Comparison of ENCODE assay signal across 10 cellular contexts in genomic region chr11:9601876-9602199, GRCh38. TPM values are rescaled to one million over a fixed set of nuclear protein-coding genes. Genes with fewer than 3 reads are reported as not detected.
A peak's percentile ranks its signal among the peaks of the same experiment; 100 is the strongest.
DNase-seq lines count a peak whose midpoint lies in the region; ATAC-seq, FAIRE-seq and TF ChIP-seq lines count a peak whose summit lies in the region.
"Had no signal": no experiment of that assay in that cellular context is flagged by ENCODE, and none has a peak within 500 bp of the region (broad histone marks: within the 10 kb centered on the region; RNA-seq: fewer than 3 reads in every experiment).

No MANE protein-coding gene starts in this region.

- ATAC-seq in activated CD4-positive, alpha-beta T cell treated with anti-CD3 and anti-CD28 coated beads for 36 hours: no peak
- ATAC-seq in stimulated activated effector memory CD8-positive, alpha-beta T cell treated with anti-CD3 and anti-CD28 coated beads, Interleukin-12 subunit alpha, Interleukin-12 subunit beta, amount 100 ng/mL, for 72 hours: peak; percentile 43
- no peak for ATAC-seq in GM21737 (IDR thresholded peaks at IDR 0.05; ENCODE audit: unreplicated experiment)

- H3K9me3 Mint-ChIP-seq in activated CD4-positive, alpha-beta T cell treated with anti-CD3 and anti-CD28 coated beads for 36 hours (ENCODE audit: low read depth): no peaks in the 10 kb centered on the region
- H3K9me3 Mint-ChIP-seq in astrocyte (ENCODE audit: unreplicated experiment): peaks cover 2% of the 10 kb centered on the region
- no peaks in the 10 kb centered on the region for H3K9me3 Mint-ChIP-seq in stimulated activated effector memory CD8-positive, alpha-beta T cell treated with anti-CD3 and anti-CD28 coated beads, Interleukin-12 subunit alpha, Interleukin-12 subunit beta, amount 100 ng/mL, for 72 hours

- intact Hi-C loops in activated CD4-positive, alpha-beta T cell treated with anti-CD3 and anti-CD28 coated beads for 36 hours (cut with DNase I, micrococcal nuclease): loop anchor here (1.0 to 2.0 kb wide), 5 partner anchors 11 to 141 kb away; partner anchors contain the start of genes WEE1 (in 1 of the 2) and ZNF143 (in 1 of the 2)

- no peaks in the 10 kb centered on the region for H3K9me3 ChIP-seq in HUES48 (ENCODE audit: control insufficient read depth, insufficient read depth, low read length)
- no peaks in the 10 kb centered on the region for H3K9me3 ChIP-seq in astrocyte (ENCODE audit: insufficient read depth, low read depth, low read length)
- H3K9me3 ChIP-seq: A549, left ventricle myocardium inferior had no signal

- H3K27ac Mint-ChIP-seq in activated CD4-positive, alpha-beta T cell treated with anti-CD3 and anti-CD28 coated beads for 36 hours: peak overlapping the region; percentile 91
- H3K27ac Mint-ChIP-seq in astrocyte (ENCODE audit: unreplicated experiment): no peak overlapping the region
- H3K27ac Mint-ChIP-seq in stimulated activated effector memory CD8-positive, alpha-beta T cell treated with anti-CD3 and anti-CD28 coated beads, Interleukin-12 subunit alpha, Interleukin-12 subunit beta, amount 100 ng/mL, for 72 hours: peak overlapping the region; percentile 60

- H3K27me3 Mint-ChIP-seq in activated CD4-positive, alpha-beta T cell treated with anti-CD3 and anti-CD28 coated beads for 36 hours: peaks cover 2% of the 10 kb centered on the region
- no peaks in the 10 kb centered on the region for H3K27me3 Mint-ChIP-seq in astrocyte (ENCODE audit: low read depth, unreplicated experiment)

- FAIRE-seq in astrocyte (lab: Jason Lieb, UNC): no peak
- FAIRE-seq: A549 had no signal

- no peak for TF ChIP-seq CTCF in astrocyte (IDR thresholded peaks at IDR 0.05; ENCODE audit: insufficient read depth, low read depth, low read length)

- DNase-seq in activated CD4-positive, alpha-beta T cell treated with anti-CD3 and anti-CD28 coated beads for 36 hours: no peak
- no peak for DNase-seq in activated CD4-positive, alpha-beta T cell treated with anti-CD3 and anti-CD28 coated beads, Interleukin-2, amount 50 U/mL, for 1 hour
- no peak for DNase-seq in astrocyte (ENCODE audit: low read depth)
- no peak for DNase-seq in stimulated activated effector memory CD8-positive, alpha-beta T cell treated with anti-CD3 and anti-CD28 coated beads, Interleukin-12 subunit alpha, Interleukin-12 subunit beta, amount 100 ng/mL, for 72 hours (ENCODE audit: low spot score in 2 of 2)
- no peak for DNase-seq in HPDE6-E6E7 (ENCODE audit: extremely low spot score)
- no peak for DNase-seq in islet precursor cell
- DNase-seq: left ventricle myocardium inferior had no signal

- peaks cover 25% of the 10 kb centered on the region for H3K4me1 Mint-ChIP-seq in activated CD4-positive, alpha-beta T cell treated with anti-CD3 and anti-CD28 coated beads for 36 hours
- peaks cover 21% of the 10 kb centered on the region for H3K4me1 Mint-ChIP-seq in astrocyte (ENCODE audit: low read depth, unreplicated experiment)
- H3K4me1 Mint-ChIP-seq in stimulated activated effector memory CD8-positive, alpha-beta T cell treated with anti-CD3 and anti-CD28 coated beads, Interleukin-12 subunit alpha, Interleukin-12 subunit beta, amount 100 ng/mL, for 72 hours: peaks cover 37% of the 10 kb centered on the region

- H3K27ac ChIP-seq in HUES48 (ENCODE audit: low read depth, low read length) (peak overlapping the region; percentile 77), astrocyte (ENCODE audit: low read depth, low read length) (no peak overlapping the region)

- H3K4me1 ChIP-seq in HUES48 (ENCODE audit: control insufficient read depth, insufficient read depth, low read length) (peaks cover 15% of the 10 kb centered on the region), astrocyte (ENCODE audit: insufficient read depth, low read length) (peaks cover 11% of the 10 kb centered on the region)

- CTCF ChIA-PET in activated CD4-positive, alpha-beta T cell treated with anti-CD3 and anti-CD28 coated beads for 36 hours (lab: Charles Lee): interaction anchor here (0.7 to 2.4 kb wide), 10 partner anchors 10 to 146 kb away, joined by 3 to 58 read pairs (median 6); no protein-coding TSS in a partner anchor

- POLR2A ChIA-PET in activated CD4-positive, alpha-beta T cell treated with anti-CD3 and anti-CD28 coated beads for 36 hours (lab: Charles Lee): interaction anchor here (0.6 to 1.8 kb wide), 7 partner anchors 9 to 602 kb away, joined by 4 to 9 read pairs (median 5); no protein-coding TSS in a partner anchor

- H3K36me3 ChIP-seq in HUES48 (ENCODE audit: control insufficient read depth, insufficient read depth, low read length) (no peaks in the 10 kb centered on the region), astrocyte (ENCODE audit: insufficient read depth, low read length) (no peaks in the 10 kb centered on the region)
- H3K36me3 ChIP-seq: left ventricle myocardium inferior had no signal

- H2AFZ ChIP-seq in astrocyte (ENCODE audit: low read depth, low read length): peak overlapping the region; percentile 58

- peak overlapping the region; percentile 65 for H3K4me3 Mint-ChIP-seq in activated CD4-positive, alpha-beta T cell treated with anti-CD3 and anti-CD28 coated beads for 36 hours
- no peak overlapping the region for H3K4me3 Mint-ChIP-seq in astrocyte (ENCODE audit: unreplicated experiment)
- H3K4me3 Mint-ChIP-seq in stimulated activated effector memory CD8-positive, alpha-beta T cell treated with anti-CD3 and anti-CD28 coated beads, Interleukin-12 subunit alpha, Interleukin-12 subunit beta, amount 100 ng/mL, for 72 hours: peak overlapping the region; percentile 49

- H4K20me1 ChIP-seq in astrocyte (ENCODE audit: insufficient read depth, low read length): no peaks in the 10 kb centered on the region

- H3K4me3 ChIP-seq in HUES48 (ENCODE audit: low read depth, low read length) (peak overlapping the region; percentile 10; the same call in 1 of the 2 replicates), astrocyte (ENCODE audit: insufficient read depth, low read depth, low read length) (no peak overlapping the region)
- H3K4me3 ChIP-seq: A549, left ventricle myocardium inferior had no signal

- H3K4me2 ChIP-seq in astrocyte (ENCODE audit: low read length): peak overlapping the region; percentile 58
- H3K4me2 ChIP-seq: A549 had no signal

- H3K27me3 ChIP-seq in HUES48 (ENCODE audit: control insufficient read depth, insufficient read depth, low read length) (no peaks in the 10 kb centered on the region), astrocyte (ENCODE audit: insufficient read depth, low read length) (no peaks in the 10 kb centered on the region)

- H3K36me3 Mint-ChIP-seq in activated CD4-positive, alpha-beta T cell treated with anti-CD3 and anti-CD28 coated beads for 36 hours (ENCODE audit: low read depth): no peaks in the 10 kb centered on the region
- H3K36me3 Mint-ChIP-seq in astrocyte (ENCODE audit: low read depth, unreplicated experiment): no peaks in the 10 kb centered on the region
- peaks cover 7% of the 10 kb centered on the region for H3K36me3 Mint-ChIP-seq in stimulated activated effector memory CD8-positive, alpha-beta T cell treated with anti-CD3 and anti-CD28 coated beads, Interleukin-12 subunit alpha, Interleukin-12 subunit beta, amount 100 ng/mL, for 72 hours

- H3K9ac ChIP-seq in HUES48 (ENCODE audit: low read depth, low read length) (0 out of 2 replicates have a peak overlapping the region, but pooled peaks have one; percentile 25), astrocyte (ENCODE audit: low read length) (no peak overlapping the region)

- no peaks in the 10 kb centered on the region for H3K79me2 ChIP-seq in astrocyte (ENCODE audit: insufficient read depth, low read length)

RNA-seq across cellular contexts. Expression of gene WEE1, which starts 28.4 kb away (rescaled TPM):
- total RNA-seq in activated CD4-positive, alpha-beta T cell treated with anti-CD3 and anti-CD28 coated beads for 36 hours: 10 to 100 TPM; 44.8 to 46.5 TPM
- 29.3 and 50.7 TPM in 2 replicates for total RNA-seq in astrocyte
